8 cellular contexts compared by ENCODE assay signal in the genomic region with DNA sequence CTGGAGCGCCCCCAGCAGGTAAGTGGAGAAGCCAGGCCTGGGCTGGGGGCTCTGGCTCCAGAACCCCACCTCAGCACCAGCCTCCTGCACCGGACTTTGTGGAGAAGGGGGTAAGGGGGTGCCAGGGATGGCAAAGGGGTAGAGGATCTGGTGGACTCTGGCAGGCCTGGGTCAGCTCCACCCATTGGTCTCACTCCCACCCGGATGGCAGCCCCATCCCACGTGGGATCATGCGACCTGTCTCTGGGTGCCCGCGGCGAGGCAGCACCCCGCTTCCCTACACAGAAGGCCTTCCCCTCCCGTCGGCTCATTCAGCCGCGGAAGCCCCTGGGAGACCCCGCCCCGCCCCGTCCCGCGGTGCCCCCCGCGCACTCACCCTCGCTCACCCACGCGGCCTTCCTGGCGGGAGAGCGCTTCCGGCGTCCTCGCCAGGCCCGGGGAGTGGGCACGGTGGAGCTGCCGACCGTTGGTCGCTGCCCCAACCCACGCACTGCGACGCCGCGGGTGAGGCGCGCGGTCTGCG. TPM values are rescaled to one million over a fixed set of nuclear protein-coding genes. Genes with fewer than 3 reads are reported as not detected.
DNase-seq lines count a peak whose midpoint lies in the region; ATAC-seq and TF ChIP-seq lines count a peak whose summit lies in the region.

No MANE protein-coding gene starts in this region.

- H3K27ac Mint-ChIP-seq in activated naive CD4-positive, alpha-beta T cell treated with anti-CD3 and anti-CD28 coated beads, Interleukin-2, amount 50 U/mL, for 24 hours = peak overlapping the region; percentile 88

- intact Hi-C loops in left ventricle myocardium inferior (cut with micrococcal nuclease) = no loop called here

- peak overlapping the region; percentile 77 for H3K9ac ChIP-seq in OCI-LY3 (ENCODE audit: low read length)
- H3K9ac ChIP-seq in skeletal muscle tissue (ENCODE audit: low read depth in 1 of 3, low read length in 3 of 3) = peak overlapping the region; percentile 27 to 54 (median 38)

- H3K4me1 ChIP-seq in OCI-LY3 (ENCODE audit: low read length) (peaks cover 11% of the 10 kb centered on the region), left ventricle myocardium inferior (peaks cover 16% of the 10 kb centered on the region), skeletal muscle tissue (ENCODE audit: control insufficient read depth in 3 of 3, insufficient read depth in 3 of 3, low read length in 3 of 3) (peaks cover 0 to 16% (median 14%) of the 10 kb centered on the region in 3 donors)

- peak overlapping the region; percentile 92 for H3K4me3 Mint-ChIP-seq in activated naive CD4-positive, alpha-beta T cell treated with anti-CD3 and anti-CD28 coated beads, Interleukin-2, amount 50 U/mL, for 24 hours

- H4K20me1 ChIP-seq in OCI-LY3 (ENCODE audit: insufficient read depth, low read length) = no peaks in the 10 kb centered on the region

- peak overlapping the region; percentile 47; the same call in 1 of the 2 replicates for H2AFZ ChIP-seq in OCI-LY3 (ENCODE audit: low read depth, low read length)

- peak; percentile 43 for ATAC-seq in HG02759 (IDR thresholded peaks at IDR 0.05; ENCODE audit: unreplicated experiment)

- H3K4me1 Mint-ChIP-seq in activated naive CD4-positive, alpha-beta T cell treated with anti-CD3 and anti-CD28 coated beads, Interleukin-2, amount 50 U/mL, for 24 hours = peaks cover 13% of the 10 kb centered on the region

- peak; percentile 80 for TF ChIP-seq CTCF in OCI-LY3 (IDR thresholded peaks at IDR 0.05; ENCODE audit: low read depth, low read length)
- no peak for TF ChIP-seq CTCF in left ventricle myocardium inferior (IDR thresholded peaks at IDR 0.05; ENCODE audit: borderline replicate concordance)

- H3K4me3 ChIP-seq in OCI-LY3 (ENCODE audit: low read length) (peak overlapping the region; percentile 86), left ventricle myocardium inferior (peak overlapping the region; percentile 70), skeletal muscle tissue (ENCODE audit: low read length in 3 of 3) (peak overlapping the region; percentile 52 to 61 (median 58))

- H3K27ac ChIP-seq in OCI-LY3 (ENCODE audit: low read length) (peak overlapping the region; percentile 30), left ventricle myocardium inferior (replicated peaks) (peak overlapping the region; percentile 50), skeletal muscle tissue (ENCODE audit: low read depth, low read length) (peak overlapping the region; percentile 52)

- H3K27me3 Mint-ChIP-seq in activated naive CD4-positive, alpha-beta T cell treated with anti-CD3 and anti-CD28 coated beads, Interleukin-2, amount 50 U/mL, for 24 hours = no peaks in the 10 kb centered on the region

- no peaks in the 10 kb centered on the region for H3K9me3 ChIP-seq in OCI-LY3 (ENCODE audit: insufficient read depth, low read length)
- no peaks in the 10 kb centered on the region for H3K9me3 ChIP-seq in left ventricle myocardium inferior (replicated peaks)
- H3K9me3 ChIP-seq in skeletal muscle tissue (ENCODE audit: control insufficient read depth in 3 of 3, low read length in 3 of 3) = no peaks in the 10 kb centered on the region

- H3K36me3 Mint-ChIP-seq in activated naive CD4-positive, alpha-beta T cell treated with anti-CD3 and anti-CD28 coated beads, Interleukin-2, amount 50 U/mL, for 24 hours = peaks cover 4% of the 10 kb centered on the region

- peak overlapping the region; percentile 88 for H3K4me2 ChIP-seq in OCI-LY3 (ENCODE audit: low read length)

- H3K27me3 ChIP-seq in OCI-LY3 (ENCODE audit: low read depth, low read length) = no peaks in the 10 kb centered on the region
- peaks cover 4% of the 10 kb centered on the region for H3K27me3 ChIP-seq in left ventricle myocardium inferior (ENCODE audit: low read depth)
- no peaks in the 10 kb centered on the region for H3K27me3 ChIP-seq in skeletal muscle tissue (ENCODE audit: control insufficient read depth in 3 of 3, insufficient read depth in 3 of 3, low read length in 3 of 3)

- DNase-seq in stimulated activated CD4-positive, alpha-beta T cell treated with anti-CD3 and anti-CD28 coated beads, Interleukin-12 subunit alpha, Interleukin-12 subunit beta, amount 100 ng/mL, for 24 hours (ENCODE audit: low read depth in 2 of 2) = peak; percentile 24 to 52
- no peak for DNase-seq in stimulated activated CD4-positive, alpha-beta T cell treated with anti-CD3 and anti-CD28 coated beads, Interleukin-12 subunit alpha, Interleukin-12 subunit beta, amount 100 ng/mL, for 4 hours
- no peak for DNase-seq in left ventricle myocardium inferior
- no peak for DNase-seq in mesenteric fat pad (ENCODE audit: low spot score)

- H3K36me3 ChIP-seq in OCI-LY3 (replicated peaks; ENCODE audit: low read depth, low read length) (peaks cover 3% of the 10 kb centered on the region), left ventricle myocardium inferior (no peaks in the 10 kb centered on the region), skeletal muscle tissue (ENCODE audit: control insufficient read depth in 3 of 3, insufficient read depth in 3 of 3, low read length in 3 of 3) (no peaks in the 10 kb centered on the region)

- no peaks in the 10 kb centered on the region for H3K9me3 Mint-ChIP-seq in activated naive CD4-positive, alpha-beta T cell treated with anti-CD3 and anti-CD28 coated beads, Interleukin-2, amount 50 U/mL, for 24 hours

- H3K79me2 ChIP-seq in OCI-LY3 (ENCODE audit: low read length) = peaks cover 15% of the 10 kb centered on the region

RNA-seq across cellular contexts. Expression of gene PLEKHG4, which starts 0.5 kb away (rescaled TPM):
- 1.1 TPM for total RNA-seq in left ventricle myocardium inferior
- 7.3 TPM for total RNA-seq in skeletal muscle tissue
- 4.0 TPM for total RNA-seq in mesenteric fat pad

RNA-seq across cellular contexts. Expression of gene SLC9A5, which starts 30.1 kb away (rescaled TPM):
- total RNA-seq in left ventricle myocardium inferior (1.3 TPM), skeletal muscle tissue (not detected), mesenteric fat pad (0.55 TPM)

RNA-seq across cellular contexts. Expression of gene FHOD1, which starts 31.6 kb away (rescaled TPM):
- total RNA-seq in left ventricle myocardium inferior (18.0 TPM), skeletal muscle tissue (5.2 TPM), mesenteric fat pad (36.6 TPM)

RNA-seq across cellular contexts. Expression of gene KCTD19, which starts 47.7 kb away (rescaled TPM):
- total RNA-seq in left ventricle myocardium inferior (not detected), skeletal muscle tissue (not detected), mesenteric fat pad (not detected)

RNA-seq across cellular contexts. Expression of gene LRRC36, which starts 47.8 kb away (rescaled TPM):
- total RNA-seq in left ventricle myocardium inferior = not detected
- total RNA-seq in skeletal muscle tissue = not detected
- total RNA-seq in mesenteric fat pad = 0.22 TPM

Comparison
In these comparisons a context has a peak if more than half of its experiments do, and no peak if none do; other contexts are left out.
1. DNase-seq: peak in stimulated activated CD4-positive, alpha-beta T cell treated with anti-CD3 and anti-CD28 coated beads, Interleukin-12 subunit alpha, Interleukin-12 subunit beta, amount 100 ng/mL, for 24 hours (2 of 2); none in stimulated activated CD4-positive, alpha-beta T cell treated with anti-CD3 and anti-CD28 coated beads, Interleukin-12 subunit alpha, Interleukin-12 subunit beta, amount 100 ng/mL, for 4 hours (single experiment), left ventricle myocardium inferior (single experiment) and mesenteric fat pad (single experiment).
2. Peak in every context shown above with its lines, with median percentiles within 50 percentile points of each other: H3K27ac ChIP-seq and H3K4me3 ChIP-seq.